1 cellular context compared by ENCODE assay signal in the genomic region with DNA sequence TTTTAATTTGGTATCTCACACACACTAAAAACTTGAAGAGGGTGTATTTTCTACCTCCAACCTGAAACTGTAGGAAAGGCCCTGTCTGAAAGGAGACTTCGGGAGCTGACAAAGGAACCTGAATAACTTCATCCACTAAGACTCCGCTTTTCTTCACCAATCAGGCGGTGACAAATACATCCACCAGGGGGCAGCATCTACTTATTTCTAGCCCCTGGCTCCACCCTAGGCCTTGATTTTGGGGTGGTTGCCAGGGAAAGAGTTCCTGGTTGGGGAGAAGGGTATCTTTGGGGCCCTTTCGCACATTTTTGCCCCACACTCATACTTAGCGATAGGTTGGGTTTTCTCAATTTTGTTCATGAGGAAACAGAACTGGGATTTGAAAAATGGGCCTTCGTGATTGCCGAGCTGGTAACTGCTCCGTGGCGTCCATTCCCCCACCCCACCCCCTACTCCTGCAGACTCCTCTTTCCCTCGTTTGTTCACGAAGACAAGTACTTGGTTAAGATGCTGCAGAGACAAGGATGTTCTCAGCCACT.
TF ChIP-seq lines count a peak whose summit lies in the region.

No MANE protein-coding gene starts in this region.

TF ChIP-seq in HepG2, 621 proteins besides CTCF, POLR2A, EP300 and RAD21 (continued from another document and continues in another):
- TF ChIP-seq, protein P1, sequence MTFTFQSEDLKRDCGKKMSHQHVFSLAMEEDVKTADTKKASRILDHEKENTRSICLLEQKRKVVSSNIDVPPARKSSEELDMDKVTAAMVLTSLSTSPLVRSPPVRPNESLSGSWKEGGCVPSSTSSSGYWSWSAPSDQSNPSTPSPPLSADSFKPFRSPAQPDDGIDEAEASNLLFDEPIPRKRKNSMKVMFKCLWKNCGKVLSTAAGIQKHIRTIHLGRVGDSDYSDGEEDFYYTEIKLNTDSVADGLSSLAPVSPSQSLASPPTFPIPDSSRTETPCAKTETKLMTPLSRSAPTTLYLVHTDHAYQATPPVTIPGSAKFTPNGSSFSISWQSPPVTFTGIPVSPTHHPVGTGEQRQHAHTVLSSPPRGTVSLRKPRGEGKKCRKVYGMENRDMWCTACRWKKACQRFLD (CRISPR knock-in tag; IDR thresholded peaks at IDR 0.05; ENCODE audit: borderline replicate concordance): no peak
- TF ChIP-seq ZNF431 (CRISPR knock-in tag; IDR thresholded peaks at IDR 0.05; ENCODE audit: borderline replicate concordance, low read depth) (no peak), ZSCAN20 (CRISPR knock-in tag; IDR thresholded peaks at IDR 0.05; ENCODE audit: borderline replicate concordance) (0 out of 2 replicates have a peak, but pooled peaks have one; percentile 13), GABPB1 (CRISPR knock-in tag; IDR thresholded peaks at IDR 0.05) (peak; percentile 35; the same call in 1 of the 2 replicates), SETDB1 (CRISPR knock-in tag; IDR thresholded peaks at IDR 0.05; ENCODE audit: borderline replicate concordance) (no peak), ZNF160 (CRISPR knock-in tag; IDR thresholded peaks at IDR 0.05) (0 out of 2 replicates have a peak, but pooled peaks have one; percentile 52), ZNF24 (IDR thresholded peaks at IDR 0.05) (0 out of 2 replicates have a peak, but pooled peaks have one; percentile 38), ZNF451 (CRISPR knock-in tag; IDR thresholded peaks at IDR 0.05) (0 out of 2 replicates have a peak, but pooled peaks have one; percentile 38), ZNF589 (CRISPR knock-in tag; conservative IDR thresholded peaks at IDR 0.05) (no peak), SMARCE1 (IDR thresholded peaks at IDR 0.05; ENCODE audit: borderline replicate concordance) (no peak), MYC (CRISPR knock-in tag; IDR thresholded peaks at IDR 0.05; ENCODE audit: borderline replicate concordance) (peak; percentile 45; the same call in 1 of the 2 replicates), PHF8 (CRISPR knock-in tag; IDR thresholded peaks at IDR 0.05) (peak; percentile 37; the same call in 1 of the 2 replicates), ZNF776 (CRISPR knock-in tag; IDR thresholded peaks at IDR 0.05) (no peak), MEF2D (CRISPR knock-in tag; IDR thresholded peaks at IDR 0.05) (0 out of 2 replicates have a peak, but pooled peaks have one; percentile 19), ZMYM3 (CRISPR knock-in tag; IDR thresholded peaks at IDR 0.05) (peak; percentile 19; the same call in 1 of the 2 replicates), ZKSCAN1 (IDR thresholded peaks at IDR 0.05; ENCODE audit: low read length) (no peak), YEATS4 (CRISPR knock-in tag; IDR thresholded peaks at IDR 0.05; ENCODE audit: borderline replicate concordance) (0 out of 2 replicates have a peak, but pooled peaks have one; percentile 42), JARID2 (CRISPR knock-in tag; IDR thresholded peaks at IDR 0.05; ENCODE audit: insufficient replicate concordance) (peak; percentile 74), ZBTB8A (CRISPR knock-in tag; IDR thresholded peaks at IDR 0.05; ENCODE audit: borderline replicate concordance, low read depth) (no peak), HOXA9 (CRISPR knock-in tag; IDR thresholded peaks at IDR 0.05; ENCODE audit: borderline replicate concordance) (no peak), YEATS2 (CRISPR knock-in tag; IDR thresholded peaks at IDR 0.05; ENCODE audit: borderline replicate concordance) (peak; percentile 85; the same call in 1 of the 2 replicates), HDAC6 (IDR thresholded peaks at IDR 0.05; ENCODE audit: low read depth, low read length) (no peak), GPN1 (CRISPR knock-in tag; IDR thresholded peaks at IDR 0.05; ENCODE audit: borderline replicate concordance) (no peak), KDM2A (CRISPR knock-in tag; IDR thresholded peaks at IDR 0.05; ENCODE audit: borderline replicate concordance, low read depth) (peak; percentile 46; the same call in 1 of the 2 replicates), ZFP82 (CRISPR knock-in tag; IDR thresholded peaks at IDR 0.05; ENCODE audit: borderline replicate concordance) (0 out of 2 replicates have a peak, but pooled peaks have one; percentile 28), TAF15 (IDR thresholded peaks at IDR 0.05; ENCODE audit: low read depth, low read length, poor library complexity, severe bottlenecking) (no peak), NR2F1 (CRISPR knock-in tag; IDR thresholded peaks at IDR 0.05) (no peak), KLF11 (CRISPR knock-in tag; IDR thresholded peaks at IDR 0.05) (no peak; the same call in 1 of the 2 replicates), NPAS2 (CRISPR knock-in tag; IDR thresholded peaks at IDR 0.05; ENCODE audit: borderline replicate concordance) (0 out of 2 replicates have a peak, but pooled peaks have one; percentile 68), NFKB2 (CRISPR knock-in tag; IDR thresholded peaks at IDR 0.05; ENCODE audit: borderline replicate concordance) (no peak), ZNF232 (CRISPR knock-in tag; IDR thresholded peaks at IDR 0.05; ENCODE audit: borderline replicate concordance) (peak; percentile 78; the same call in 1 of the 2 replicates), HNF4A (CRISPR knock-in tag; IDR thresholded peaks at IDR 0.05) (peak; percentile 22; the same call in 1 of the 2 replicates), BRCA1 (CRISPR knock-in tag; IDR thresholded peaks at IDR 0.05) (peak; percentile 79), ELF4 (CRISPR knock-in tag; IDR thresholded peaks at IDR 0.05; ENCODE audit: borderline replicate concordance) (peak; percentile 60; the same call in 1 of the 2 replicates), ZNF788 (CRISPR knock-in tag; IDR thresholded peaks at IDR 0.05; ENCODE audit: borderline replicate concordance) (peak; percentile 22; the same call in 1 of the 2 replicates), NFATC3 (CRISPR knock-in tag; IDR thresholded peaks at IDR 0.05) (no peak), POLR2AphosphoS5 (IDR thresholded peaks at IDR 0.05; ENCODE audit: low read depth, low read length) (no peak), HOXA7 (CRISPR knock-in tag; IDR thresholded peaks at IDR 0.05) (no peak)
- TF ChIP-seq, protein P2, sequence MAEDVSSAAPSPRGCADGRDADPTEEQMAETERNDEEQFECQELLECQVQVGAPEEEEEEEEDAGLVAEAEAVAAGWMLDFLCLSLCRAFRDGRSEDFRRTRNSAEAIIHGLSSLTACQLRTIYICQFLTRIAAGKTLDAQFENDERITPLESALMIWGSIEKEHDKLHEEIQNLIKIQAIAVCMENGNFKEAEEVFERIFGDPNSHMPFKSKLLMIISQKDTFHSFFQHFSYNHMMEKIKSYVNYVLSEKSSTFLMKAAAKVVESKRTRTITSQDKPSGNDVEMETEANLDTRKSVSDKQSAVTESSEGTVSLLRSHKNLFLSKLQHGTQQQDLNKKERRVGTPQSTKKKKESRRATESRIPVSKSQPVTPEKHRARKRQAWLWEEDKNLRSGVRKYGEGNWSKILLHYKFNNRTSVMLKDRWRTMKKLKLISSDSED (CRISPR knock-in tag; IDR thresholded peaks at IDR 0.05): no peak
- TF ChIP-seq, protein P3, sequence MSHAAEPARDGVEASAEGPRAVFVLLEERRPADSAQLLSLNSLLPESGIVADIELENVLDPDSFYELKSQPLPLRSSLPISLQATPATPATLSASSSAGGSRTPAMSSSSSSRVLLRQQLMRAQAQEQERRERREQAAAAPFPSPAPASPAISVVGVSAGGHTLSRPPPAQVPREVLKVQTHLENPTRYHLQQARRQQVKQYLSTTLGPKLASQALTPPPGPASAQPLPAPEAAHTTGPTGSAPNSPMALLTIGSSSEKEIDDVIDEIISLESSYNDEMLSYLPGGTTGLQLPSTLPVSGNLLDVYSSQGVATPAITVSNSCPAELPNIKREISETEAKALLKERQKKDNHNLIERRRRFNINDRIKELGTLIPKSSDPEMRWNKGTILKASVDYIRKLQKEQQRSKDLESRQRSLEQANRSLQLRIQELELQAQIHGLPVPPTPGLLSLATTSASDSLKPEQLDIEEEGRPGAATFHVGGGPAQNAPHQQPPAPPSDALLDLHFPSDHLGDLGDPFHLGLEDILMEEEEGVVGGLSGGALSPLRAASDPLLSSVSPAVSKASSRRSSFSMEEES (CRISPR knock-in tag; IDR thresholded peaks at IDR 0.05): 0 out of 2 replicates have a peak, but pooled peaks have one; percentile 39
- TF ChIP-seq, protein P4, sequence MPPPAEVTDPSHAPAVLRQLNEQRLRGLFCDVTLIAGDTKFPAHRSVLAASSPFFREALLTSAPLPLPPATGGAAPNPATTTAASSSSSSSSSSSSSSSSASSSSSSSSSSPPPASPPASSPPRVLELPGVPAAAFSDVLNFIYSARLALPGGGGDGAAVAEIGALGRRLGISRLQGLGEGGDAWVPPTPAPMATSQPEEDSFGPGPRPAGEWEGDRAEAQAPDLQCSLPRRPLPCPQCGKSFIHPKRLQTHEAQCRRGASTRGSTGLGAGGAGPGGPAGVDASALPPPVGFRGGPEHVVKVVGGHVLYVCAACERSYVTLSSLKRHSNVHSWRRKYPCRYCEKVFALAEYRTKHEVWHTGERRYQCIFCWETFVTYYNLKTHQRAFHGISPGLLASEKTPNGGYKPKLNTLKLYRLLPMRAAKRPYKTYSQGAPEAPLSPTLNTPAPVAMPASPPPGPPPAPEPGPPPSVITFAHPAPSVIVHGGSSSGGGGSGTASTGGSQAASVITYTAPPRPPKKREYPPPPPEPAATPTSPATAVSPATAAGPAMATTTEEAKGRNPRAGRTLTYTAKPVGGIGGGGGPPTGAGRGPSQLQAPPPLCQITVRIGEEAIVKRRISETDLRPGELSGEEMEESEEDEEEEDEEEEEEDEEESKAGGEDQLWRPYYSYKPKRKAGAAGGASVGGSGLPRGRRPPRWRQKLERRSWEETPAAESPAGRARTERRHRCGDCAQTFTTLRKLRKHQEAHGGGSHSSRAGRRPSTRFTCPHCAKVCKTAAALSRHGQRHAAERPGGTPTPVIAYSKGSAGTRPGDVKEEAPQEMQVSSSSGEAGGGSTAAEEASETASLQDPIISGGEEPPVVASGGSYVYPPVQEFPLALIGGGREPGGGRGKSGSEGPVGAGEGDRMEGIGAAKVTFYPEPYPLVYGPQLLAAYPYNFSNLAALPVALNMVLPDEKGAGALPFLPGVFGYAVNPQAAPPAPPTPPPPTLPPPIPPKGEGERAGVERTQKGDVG (CRISPR knock-in tag; IDR thresholded peaks at IDR 0.05; ENCODE audit: borderline replicate concordance): 0 out of 2 replicates have a peak, but pooled peaks have one; percentile 54
- TF ChIP-seq, protein P5, sequence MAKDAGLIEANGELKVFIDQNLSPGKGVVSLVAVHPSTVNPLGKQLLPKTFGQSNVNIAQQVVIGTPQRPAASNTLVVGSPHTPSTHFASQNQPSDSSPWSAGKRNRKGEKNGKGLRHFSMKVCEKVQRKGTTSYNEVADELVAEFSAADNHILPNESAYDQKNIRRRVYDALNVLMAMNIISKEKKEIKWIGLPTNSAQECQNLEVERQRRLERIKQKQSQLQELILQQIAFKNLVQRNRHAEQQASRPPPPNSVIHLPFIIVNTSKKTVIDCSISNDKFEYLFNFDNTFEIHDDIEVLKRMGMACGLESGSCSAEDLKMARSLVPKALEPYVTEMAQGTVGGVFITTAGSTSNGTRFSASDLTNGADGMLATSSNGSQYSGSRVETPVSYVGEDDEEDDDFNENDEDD (CRISPR knock-in tag; IDR thresholded peaks at IDR 0.05; ENCODE audit: borderline replicate concordance): no peak
- TF ChIP-seq, protein P6, sequence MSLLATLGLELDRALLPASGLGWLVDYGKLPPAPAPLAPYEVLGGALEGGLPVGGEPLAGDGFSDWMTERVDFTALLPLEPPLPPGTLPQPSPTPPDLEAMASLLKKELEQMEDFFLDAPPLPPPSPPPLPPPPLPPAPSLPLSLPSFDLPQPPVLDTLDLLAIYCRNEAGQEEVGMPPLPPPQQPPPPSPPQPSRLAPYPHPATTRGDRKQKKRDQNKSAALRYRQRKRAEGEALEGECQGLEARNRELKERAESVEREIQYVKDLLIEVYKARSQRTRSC (CRISPR knock-in tag; IDR thresholded peaks at IDR 0.05; ENCODE audit: low read depth): no peak
- TF ChIP-seq, protein P7, sequence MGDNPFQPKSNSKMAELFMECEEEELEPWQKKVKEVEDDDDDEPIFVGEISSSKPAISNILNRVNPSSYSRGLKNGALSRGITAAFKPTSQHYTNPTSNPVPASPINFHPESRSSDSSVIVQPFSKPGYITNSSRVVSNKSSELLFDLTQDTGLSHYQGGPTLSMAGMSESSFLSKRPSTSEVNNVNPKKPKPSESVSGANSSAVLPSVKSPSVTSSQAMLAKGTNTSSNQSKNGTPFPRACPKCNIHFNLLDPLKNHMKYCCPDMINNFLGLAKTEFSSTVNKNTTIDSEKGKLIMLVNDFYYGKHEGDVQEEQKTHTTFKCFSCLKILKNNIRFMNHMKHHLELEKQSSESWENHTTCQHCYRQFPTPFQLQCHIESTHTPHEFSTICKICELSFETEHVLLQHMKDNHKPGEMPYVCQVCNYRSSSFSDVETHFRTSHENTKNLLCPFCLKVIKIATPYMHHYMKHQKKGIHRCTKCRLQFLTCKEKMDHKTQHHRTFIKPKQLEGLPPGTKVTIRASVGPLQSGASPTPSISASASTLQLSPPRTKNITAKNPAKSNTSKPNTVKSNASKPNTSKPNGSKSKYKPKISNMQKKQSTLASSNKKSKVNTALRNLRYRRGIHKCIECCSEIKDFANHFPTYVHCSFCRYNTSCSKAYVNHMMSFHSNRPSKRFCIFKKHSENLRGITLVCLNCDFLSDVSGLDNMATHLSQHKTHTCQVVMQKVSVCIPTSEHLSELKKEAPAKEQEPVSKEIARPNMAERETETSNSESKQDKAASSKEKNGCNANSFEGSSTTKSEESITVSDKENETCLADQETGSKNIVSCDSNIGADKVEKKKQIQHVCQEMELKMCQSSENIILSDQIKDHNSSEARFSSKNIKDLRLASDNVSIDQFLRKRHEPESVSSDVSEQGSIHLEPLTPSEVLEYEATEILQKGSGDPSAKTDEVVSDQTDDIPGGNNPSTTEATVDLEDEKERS (CRISPR knock-in tag; IDR thresholded peaks at IDR 0.05): no peak
- TF ChIP-seq, protein P8, sequence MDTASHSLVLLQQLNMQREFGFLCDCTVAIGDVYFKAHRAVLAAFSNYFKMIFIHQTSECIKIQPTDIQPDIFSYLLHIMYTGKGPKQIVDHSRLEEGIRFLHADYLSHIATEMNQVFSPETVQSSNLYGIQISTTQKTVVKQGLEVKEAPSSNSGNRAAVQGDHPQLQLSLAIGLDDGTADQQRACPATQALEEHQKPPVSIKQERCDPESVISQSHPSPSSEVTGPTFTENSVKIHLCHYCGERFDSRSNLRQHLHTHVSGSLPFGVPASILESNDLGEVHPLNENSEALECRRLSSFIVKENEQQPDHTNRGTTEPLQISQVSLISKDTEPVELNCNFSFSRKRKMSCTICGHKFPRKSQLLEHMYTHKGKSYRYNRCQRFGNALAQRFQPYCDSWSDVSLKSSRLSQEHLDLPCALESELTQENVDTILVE (CRISPR knock-in tag; IDR thresholded peaks at IDR 0.05): peak; percentile 59; the same call in 1 of the 2 replicates
- TF ChIP-seq, protein P9, sequence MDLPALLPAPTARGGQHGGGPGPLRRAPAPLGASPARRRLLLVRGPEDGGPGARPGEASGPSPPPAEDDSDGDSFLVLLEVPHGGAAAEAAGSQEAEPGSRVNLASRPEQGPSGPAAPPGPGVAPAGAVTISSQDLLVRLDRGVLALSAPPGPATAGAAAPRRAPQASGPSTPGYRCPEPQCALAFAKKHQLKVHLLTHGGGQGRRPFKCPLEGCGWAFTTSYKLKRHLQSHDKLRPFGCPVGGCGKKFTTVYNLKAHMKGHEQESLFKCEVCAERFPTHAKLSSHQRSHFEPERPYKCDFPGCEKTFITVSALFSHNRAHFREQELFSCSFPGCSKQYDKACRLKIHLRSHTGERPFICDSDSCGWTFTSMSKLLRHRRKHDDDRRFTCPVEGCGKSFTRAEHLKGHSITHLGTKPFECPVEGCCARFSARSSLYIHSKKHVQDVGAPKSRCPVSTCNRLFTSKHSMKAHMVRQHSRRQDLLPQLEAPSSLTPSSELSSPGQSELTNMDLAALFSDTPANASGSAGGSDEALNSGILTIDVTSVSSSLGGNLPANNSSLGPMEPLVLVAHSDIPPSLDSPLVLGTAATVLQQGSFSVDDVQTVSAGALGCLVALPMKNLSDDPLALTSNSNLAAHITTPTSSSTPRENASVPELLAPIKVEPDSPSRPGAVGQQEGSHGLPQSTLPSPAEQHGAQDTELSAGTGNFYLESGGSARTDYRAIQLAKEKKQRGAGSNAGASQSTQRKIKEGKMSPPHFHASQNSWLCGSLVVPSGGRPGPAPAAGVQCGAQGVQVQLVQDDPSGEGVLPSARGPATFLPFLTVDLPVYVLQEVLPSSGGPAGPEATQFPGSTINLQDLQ (CRISPR knock-in tag; IDR thresholded peaks at IDR 0.05): no peak
